Comparison of ENCODE assay signal across 23 cellular contexts in genomic region chr1:165060285-165060793, GRCh38.
DNase-seq lines count a peak whose midpoint lies in the region; ATAC-seq, FAIRE-seq and TF ChIP-seq lines count a peak whose summit lies in the region.
"Had no signal": no experiment of that assay in that cellular context is flagged by ENCODE, and none has a peak within 500 bp of the region (broad histone marks: within the 10 kb centered on the region; RNA-seq: fewer than 3 reads in every experiment).

No MANE protein-coding gene starts in this region.

- no peak for TF ChIP-seq RAD21 in A549 (conservative IDR thresholded peaks at IDR 0.05 in 1 of 2, IDR thresholded peaks at IDR 0.05 in 1 of 2)

- no peaks in the 10 kb centered on the region for H3K36me3 Mint-ChIP-seq in CD14-positive monocyte
- H3K36me3 Mint-ChIP-seq: CD8-positive, alpha-beta T cell had no signal

- H3K27me3 ChIP-seq in RWPE2 (ENCODE audit: insufficient read depth, poor library complexity, severe bottlenecking) (no peaks in the 10 kb centered on the region), left lung (peaks cover 0 to 5% of the 10 kb centered on the region in 2 donors)

- TF ChIP-seq POLR2A in A549 (IDR thresholded peaks at IDR 0.05; ENCODE audit: low read length): no peak

- DNase-seq in A549 (ENCODE audit: low read depth in 1 of 2, low spot score in 1 of 2): peak in 1 of 2 experiments; percentile 44
- no peak for DNase-seq in RWPE2 (ENCODE audit: low spot score)
- DNase-seq in epithelial cell of prostate (ENCODE audit: low read depth, low spot score): no peak
- no peak for DNase-seq in left lung
- DNase-seq in CD14-positive monocyte (ENCODE audit: low spot score): no peak
- DNase-seq in activated CD4-positive, alpha-beta T cell treated with anti-CD3 and anti-CD28 coated beads, Interleukin-2, amount 50 U/mL, for 48 hours: no peak
- DNase-seq in amniotic stem cell (lab: John Stamatoyannopoulos, UW): no peak
- DNase-seq: 8988T; ACHN; CD8-positive, alpha-beta T cell; COR-L47; DMS153; DMS79 treated with DMSO at 0.1 percent for 48 hours; EL; GOT3; H9 had no signal

- H3K4me3 ChIP-seq in A549 (no peak overlapping the region), RWPE2 (ENCODE audit: severe bottlenecking) (no peak overlapping the region), left lung (no peak overlapping the region)

- intact Hi-C loops in left lung (cut with DNase I) (no loop called here), CD14-positive monocyte (cut with micrococcal nuclease) (no loop called here)

- WGBS in A549 (ENCODE audit: missing lambda C conversion rate): 6% methylated on average over 6 of the region's 6 CpGs

- H3K36me3 ChIP-seq in RWPE2 (ENCODE audit: low read depth) (no peaks in the 10 kb centered on the region), left lung (no peaks in the 10 kb centered on the region)

- H3K4me1 Mint-ChIP-seq in CD14-positive monocyte: no peaks in the 10 kb centered on the region
- H3K4me1 Mint-ChIP-seq: B cell had no signal

- H3K4me1 ChIP-seq in A549 (no peaks in the 10 kb centered on the region), RWPE2 (ENCODE audit: insufficient read depth, poor library complexity, severe bottlenecking) (no peaks in the 10 kb centered on the region), left lung (peaks cover 0 to 15% of the 10 kb centered on the region in 2 donors)

- peak in 1 of 2 experiments; percentile 48; a peak in 1 of 5 replicates for TF ChIP-seq EP300 in A549 (IDR thresholded peaks at IDR 0.05)

- no peak overlapping the region for H3K4me3 Mint-ChIP-seq in CD14-positive monocyte
- H3K4me3 Mint-ChIP-seq: B cell; CD8-positive, alpha-beta T cell; H9 had no signal

- no peak for FAIRE-seq in A549 (lab: Jason Lieb, UNC)
- FAIRE-seq: G401.6, GM12892, HepG2, HTR-8/SVneo had no signal

- CTCF ChIA-PET in A549 (lab: Yijun Ruan, JAX): no interaction called here

- H3K27ac ChIP-seq in A549 (peak overlapping the region; percentile 22 to 35; a peak in 2 of 6 replicates), RWPE2 (ENCODE audit: poor library complexity, severe bottlenecking) (no peak overlapping the region), epithelial cell of prostate (peak overlapping the region; percentile 11), left lung (no peak overlapping the region)
- H3K27ac ChIP-seq: C4-2B had no signal

- 0 out of 3 replicates have a peak overlapping the region, but pooled peaks have one; percentile 9 for H3K4me2 ChIP-seq in A549

- POLR2A ChIA-PET in A549 (lab: Yijun Ruan, JAX): no interaction called here

- ATAC-seq in A549 (peak; percentile 76 to 83), RWPE2 (ENCODE audit: low read depth) (peak; percentile 73), left lung (peak; percentile 48), HG03439 (IDR thresholded peaks at IDR 0.05; ENCODE audit: unreplicated experiment) (no peak)
- ATAC-seq: CD8-positive, alpha-beta T cell; HepG2 had no signal

- TF ChIP-seq CTCF in A549 (IDR thresholded peaks at IDR 0.05) (no peak), RWPE2 (IDR thresholded peaks at IDR 0.05; ENCODE audit: poor library complexity, severe bottlenecking) (no peak), left lung (IDR thresholded peaks at IDR 0.05) (no peak), CD14-positive monocyte (IDR thresholded peaks at IDR 0.05) (no peak)

- no peak overlapping the region for H3K27ac Mint-ChIP-seq in CD14-positive monocyte
- H3K27ac Mint-ChIP-seq: B cell; CD8-positive, alpha-beta T cell; H9 had no signal

- H3K9me3 ChIP-seq in A549: no peaks in the 10 kb centered on the region
- no peaks in the 10 kb centered on the region for H3K9me3 ChIP-seq in RWPE2 (ENCODE audit: severe bottlenecking)
- no peaks in the 10 kb centered on the region for H3K9me3 ChIP-seq in left lung

- H3K9me3 Mint-ChIP-seq in CD14-positive monocyte: peaks cover 0 to 8% (median 2%) of the 10 kb centered on the region in 7 donors
- H3K9me3 Mint-ChIP-seq: CD8-positive, alpha-beta T cell; H9 had no signal

- peaks cover 4 to 9% (median 4%) of the 10 kb centered on the region in 3 donors for H3K27me3 Mint-ChIP-seq in CD14-positive monocyte (ENCODE audit: low read depth in 3 of 3)

TF ChIP-seq in A549, 52 proteins besides CTCF, POLR2A, EP300 and RAD21:
- no peak for TF ChIP-seq ELK1 (IDR thresholded peaks at IDR 0.05; ENCODE audit: low read depth, low read length)
- no peak for TF ChIP-seq CEBPB (IDR thresholded peaks at IDR 0.05)
- TF ChIP-seq FOSL2 (IDR thresholded peaks at IDR 0.05): peak; percentile 51
- TF ChIP-seq FOSL2 (CRISPR knock-in tag; IDR thresholded peaks at IDR 0.05): peak; percentile 32; the same call in 1 of the 2 replicates
- TF ChIP-seq JUNB (IDR thresholded peaks at IDR 0.05): peak; percentile 67

Comparison
In these comparisons a context has a peak if more than half of its experiments do, and no peak if none do; other contexts are left out.
1. H3K27ac ChIP-seq: peak in A549 (2 of 2) and epithelial cell of prostate (single experiment); none in RWPE2 (single experiment) and left lung (0 of 2).